Comparison of ENCODE assay signal across 1 cellular context in genomic region chr7:92528188-92528957, GRCh38.
TF ChIP-seq lines count a peak whose summit lies in the region.

Gene PEX1 (minus strand): TSS chr7:92528520. CDS start chr7:92528435, 85 bp downstream.
Gene RBM48 (plus strand): TSS chr7:92528795. CDS start chr7:92528814, 19 bp downstream.

TF ChIP-seq in liver, 16 proteins besides CTCF, POLR2A, EP300 and RAD21 (continued from another document):
- peak; percentile 58 for TF ChIP-seq ZBTB33 (IDR thresholded peaks at IDR 0.05)
- peak; percentile 30 to 35 for TF ChIP-seq HNF4A (conservative IDR thresholded peaks at IDR 0.05)
- TF ChIP-seq HNF4G (IDR thresholded peaks at IDR 0.05): no peak
- TF ChIP-seq FOXA2 (IDR thresholded peaks at IDR 0.05): no peak
